In the genomic region with DNA sequence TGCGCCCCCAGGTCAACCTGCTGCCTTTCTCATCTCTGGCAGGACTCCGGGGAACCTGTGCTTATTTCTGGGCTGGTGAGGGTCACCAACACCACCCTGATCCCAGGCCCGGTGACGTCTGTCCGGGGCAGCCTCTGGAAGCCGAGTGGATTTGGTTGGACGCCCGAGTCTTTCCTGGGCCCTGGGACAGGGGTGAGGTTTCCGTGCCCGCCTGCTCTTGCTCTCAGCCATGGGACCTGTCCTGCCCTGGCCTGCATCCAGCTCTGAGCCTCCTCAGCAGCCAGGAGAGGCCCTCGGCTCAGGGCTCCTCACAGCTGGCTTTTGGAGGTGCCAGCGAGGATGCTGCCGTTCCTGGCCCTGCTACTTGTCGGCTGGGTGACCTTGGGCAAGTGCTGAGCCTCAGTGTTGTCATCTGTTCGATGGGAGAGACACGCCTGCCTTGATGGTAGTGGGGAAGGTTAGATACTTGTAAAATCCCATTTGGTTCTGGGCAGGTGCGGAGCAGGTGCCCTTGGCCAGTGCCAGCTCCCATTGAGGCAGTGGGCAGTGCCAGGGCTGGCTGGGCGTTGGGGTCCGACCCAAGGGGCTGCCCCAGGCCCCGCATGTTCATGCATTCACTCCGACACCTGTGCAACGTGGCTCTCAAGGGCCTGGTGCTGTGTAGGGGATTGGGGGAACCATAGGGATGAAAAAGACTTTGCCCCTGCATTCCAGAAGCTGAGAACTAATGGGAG, we compare ENCODE assay signal across 11 cellular contexts. TPM values are rescaled to one million over a fixed set of nuclear protein-coding genes. Genes with fewer than 3 reads are reported as not detected.
DNase-seq lines count a peak whose midpoint lies in the region; ATAC-seq, FAIRE-seq and TF ChIP-seq lines count a peak whose summit lies in the region.
"Had no signal": no experiment of that assay in that cellular context is flagged by ENCODE, and none has a peak within 500 bp of the region (broad histone marks: within the 10 kb centered on the region; RNA-seq: fewer than 3 reads in every experiment).

No MANE protein-coding gene starts in this region.

- H4K20me1 ChIP-seq in HepG2 (ENCODE audit: insufficient read depth, low read length): peaks cover 17% of the 10 kb centered on the region; the same call in 1 of the 2 replicates

- H3K4me2 ChIP-seq in A549: peak overlapping the region; percentile 23; the same call in 2 of the 3 replicates
- H3K4me2 ChIP-seq in HepG2 (ENCODE audit: low read depth, low read length): peak overlapping the region; percentile 47

- H3K27ac Mint-ChIP-seq in brain: peak overlapping the region in 1 of 5 experiments; percentile 58
- H3K27ac Mint-ChIP-seq: activated naive CD8-positive, alpha-beta T cell; stimulated activated naive CD8-positive, alpha-beta T cell treated with anti-CD3 and anti-CD28 coated beads, Interleukin-15, amount 100 ng/mL, for 72 hours had no signal

- H3K27ac ChIP-seq in A549 (peak overlapping the region in 1 of 2 experiments; percentile 44; a peak in 1 of 6 replicates), HepG2 (ENCODE audit: extremely low read length, insufficient read depth, low read length) (no peak overlapping the region)

- POLR2A ChIA-PET in A549 (lab: Yijun Ruan, JAX): no interaction called here
- POLR2A ChIA-PET in HepG2 (lab: Yijun Ruan, JAX): no interaction called here

- no peaks in the 10 kb centered on the region for H3K79me2 ChIP-seq in HepG2 (ENCODE audit: insufficient read depth, low read length)

- no peak overlapping the region for H3K4me3 Mint-ChIP-seq in brain
- H3K4me3 Mint-ChIP-seq: activated naive CD8-positive, alpha-beta T cell; stimulated activated naive CD8-positive, alpha-beta T cell treated with anti-CD3 and anti-CD28 coated beads, Interleukin-15, amount 100 ng/mL, for 72 hours had no signal

- H3K4me3 ChIP-seq in A549 (no peak overlapping the region), H7 (ENCODE audit: insufficient read depth, low read depth, low read length) (peak overlapping the region; percentile 19; the same call in 1 of the 2 replicates), HepG2 (replicated peaks in 1 of 3; ENCODE audit: insufficient read depth in 1 of 3, low read depth in 2 of 3, low read length in 3 of 3) (peak overlapping the region in 1 of 3 experiments; percentile 44; a peak in 1 of 6 replicates)

- H3K27me3 ChIP-seq in H7 (ENCODE audit: control insufficient read depth, insufficient read depth, low read length) (no peaks in the 10 kb centered on the region; the same call in 1 of the 2 replicates), HepG2 (ENCODE audit: control insufficient read depth in 1 of 2, insufficient read depth in 2 of 2, low read length in 2 of 2) (peaks cover 9 to 18% of the 10 kb centered on the region in 2 experiments; a peak in 4 of 5 replicates)

- H3K9me3 Mint-ChIP-seq in brain: no peaks in the 10 kb centered on the region
- H3K9me3 Mint-ChIP-seq: stimulated activated naive CD8-positive, alpha-beta T cell treated with anti-CD3 and anti-CD28 coated beads, Interleukin-15, amount 100 ng/mL, for 72 hours had no signal

- peak; percentile 20 to 44; a peak in 5 of 6 replicates for ATAC-seq in A549
- ATAC-seq in HepG2: peak; percentile 22
- no peak for ATAC-seq in HG03039 (IDR thresholded peaks at IDR 0.05; ENCODE audit: unreplicated experiment)
- ATAC-seq in GM19455 (IDR thresholded peaks at IDR 0.05; ENCODE audit: unreplicated experiment): no peak

- CTCF ChIA-PET in A549 (lab: Yijun Ruan, JAX) (interaction anchor here (0.6 to 1.4 kb wide), 11 partner anchors 13 to 627 kb away, joined by 3 to 9 read pairs (median 3); no protein-coding TSS in a partner anchor), HepG2 (lab: Yijun Ruan, JAX; ENCODE audit: low intra/inter-chr PET ratio, low total read pairs) (interaction anchor here (1.2 to 3.0 kb wide), 2 partner anchors 49 to 52 kb away, joined by 3 to 48 read pairs; no protein-coding TSS in a partner anchor)

- H3K4me1 ChIP-seq in A549: peaks cover 8% of the 10 kb centered on the region
- H3K4me1 ChIP-seq in HepG2 (ENCODE audit: insufficient read depth, low read length): peaks cover 38% of the 10 kb centered on the region

- H3K9me3 ChIP-seq in A549: no peaks in the 10 kb centered on the region
- H3K9me3 ChIP-seq in HepG2 (ENCODE audit: low read length): no peaks in the 10 kb centered on the region

- no peak for DNase-seq in A549 (ENCODE audit: low read depth in 1 of 2, low spot score in 1 of 2)
- no peak for DNase-seq in H7
- DNase-seq in HepG2 (ENCODE audit: low spot score): no peak
- DNase-seq in COR-L47 (lab: John Stamatoyannopoulos, UW): no peak
- no peak for DNase-seq in NCI-H146 (lab: John Stamatoyannopoulos, UW)

- H3K36me3 ChIP-seq in H7 (replicated peaks; ENCODE audit: control insufficient read depth, insufficient read depth, low read length) (no peaks in the 10 kb centered on the region), HepG2 (replicated peaks in 1 of 2; ENCODE audit: control insufficient read depth in 1 of 2, insufficient read depth in 2 of 2, low read length in 2 of 2) (no peaks in the 10 kb centered on the region; a peak in 1 of 5 replicates)

- H3K36me3 Mint-ChIP-seq in brain: no peaks in the 10 kb centered on the region
- H3K36me3 Mint-ChIP-seq: activated naive CD8-positive, alpha-beta T cell had no signal

- TF ChIP-seq RAD21 in A549 (conservative IDR thresholded peaks at IDR 0.05 in 1 of 2, IDR thresholded peaks at IDR 0.05 in 1 of 2) (no peak), HepG2 (CRISPR knock-in tag; IDR thresholded peaks at IDR 0.05) (no peak)

- 69% methylated on average over 3 of the region's 22 CpGs for WGBS in A549 (ENCODE audit: missing lambda C conversion rate)
- 24% methylated on average over 11 of the region's 22 CpGs for WGBS in HepG2 (ENCODE audit: low lambda C conversion rate)

- no TSS peak for BruUV-seq in HepG2 (replicated peaks; lab: Mats Ljungman, UMichigan)

- no peak overlapping the region for H2AFZ ChIP-seq in HepG2 (ENCODE audit: low read length)

- TF ChIP-seq CTCF in A549 (IDR thresholded peaks at IDR 0.05) (no peak; the same call in 2 of the 3 replicates), brain (conservative IDR thresholded peaks at IDR 0.05) (peak; percentile 42 to 64), HepG2 (CRISPR knock-in tag; IDR thresholded peaks at IDR 0.05) (no peak)

- peaks cover 5% of the 10 kb centered on the region for H3K27me3 Mint-ChIP-seq in brain

- no peak for TF ChIP-seq POLR2A in A549 (IDR thresholded peaks at IDR 0.05; ENCODE audit: low read length)
- TF ChIP-seq POLR2A in HepG2 (IDR thresholded peaks at IDR 0.05; ENCODE audit: insufficient read depth in 1 of 2, low read depth in 2 of 2, low read length in 2 of 2): no peak

- in situ Hi-C loops in HepG2 (cut with HindIII; ENCODE audit: extremely low pct_ligation_motif_present, low pct_unique_long_range_greater_than_20kb): loop anchor here (5.0 to 10.0 kb wide), 3 partner anchors 50 to 623 kb away; no protein-coding TSS in a partner anchor

- TF ChIP-seq EP300 in A549 (IDR thresholded peaks at IDR 0.05) (no peak), HepG2 (IDR thresholded peaks at IDR 0.05; ENCODE audit: low read depth in 2 of 2, low read length in 2 of 2) (no peak), HepG2 (CRISPR knock-in tag; IDR thresholded peaks at IDR 0.05; ENCODE audit: borderline replicate concordance) (no peak)

- intact Hi-C loops in HepG2 (cut with micrococcal nuclease; ENCODE audit: unreplicated experiment): loop anchor here (1.0 to 10.0 kb wide), 3 partner anchors 52 to 626 kb away; no protein-coding TSS in a partner anchor

- no peak for FAIRE-seq in A549 (lab: Jason Lieb, UNC)
- FAIRE-seq in HepG2 (lab: Jason Lieb, UNC): no peak
- FAIRE-seq: TTC549 had no signal

- H3K9ac ChIP-seq in HepG2 (ENCODE audit: insufficient read depth, low read depth, low read length): no peak overlapping the region

- peaks cover 52% of the 10 kb centered on the region for H3K4me1 Mint-ChIP-seq in brain

TF ChIP-seq in A549, 52 proteins besides CTCF, POLR2A, EP300 and RAD21 (continues in another document):
- TF ChIP-seq CHD4 (IDR thresholded peaks at IDR 0.05; ENCODE audit: borderline replicate concordance) (no peak), JUN (IDR thresholded peaks at IDR 0.05) (no peak)

RNA-seq across cellular contexts. Expression of gene THY1, which starts 58.9 kb away (rescaled TPM):
- polyA plus RNA-seq in A549 (2011; rRNA removed) (7.1 and 8.5 TPM in 2 replicates), A549 (2017; fragmentation: RNase III; extraction: RNeasy Plus Mini Kit Qiagen cat#74134 plus additional on column Dnase treatment) (16.5 to 29.4 TPM (median 19.9 TPM) in 3 replicates), brain (ENCODE audit: insufficient read depth, low read depth, low replicate concordance) (154 TPM), HepG2 (2011; rRNA removed) (not detected in 2 replicates)
- 11.7 and 17.8 TPM in 2 replicates for polyA plus RNA-seq in A549 (2012; cell fraction: cytosol; rRNA removed)
- polyA plus RNA-seq in A549 (2012; cell fraction: nucleus; rRNA removed): 19.5 and 22.8 TPM in 2 replicates
- 16.9 and 21.8 TPM in 2 replicates for polyA minus RNA-seq in A549 (2011; rRNA and poly(A)+ RNA removed)
- total RNA-seq in H7 (2014; rRNA removed; shearing (Covaris generic)): 305 and 319 TPM in 2 replicates
- total RNA-seq in HepG2 (2016; rRNA removed; fragmentation: Illumina TruSeq; extraction: Trizol): not detected in 2 replicates
- total RNA-seq in HepG2 (2016; cell fraction: cytosol; rRNA removed; fragmentation: Illumina TruSeq; extraction: Trizol; ENCODE audit: low read depth): not detected in 2 replicates
- not detected in 2 replicates for total RNA-seq in HepG2 (2016; cell fraction: insoluble cytoplasmic fraction; rRNA removed; fragmentation: Illumina TruSeq; extraction: Trizol)
- not detected in 2 replicates for total RNA-seq in HepG2 (2016; cell fraction: membrane; rRNA removed; fragmentation: Illumina TruSeq; extraction: Trizol)
- not detected in 2 replicates for total RNA-seq in HepG2 (2016; cell fraction: nucleus; rRNA removed; fragmentation: Illumina TruSeq; extraction: Trizol)
- not detected in 2 replicates for polyA plus RNA-seq in HepG2 (2011; cell fraction: cytosol; rRNA removed)
- polyA plus RNA-seq in HepG2 (2011; cell fraction: nucleus; rRNA removed): not detected in 2 replicates
- not detected in 2 replicates for polyA plus RNA-seq in HepG2 (2012)
- polyA plus RNA-seq in HepG2 (2016; cell fraction: cytosol; fragmentation: Illumina TruSeq; extraction: Trizol; ENCODE audit: low read depth): not detected in 2 replicates
- not detected in 2 replicates for polyA plus RNA-seq in HepG2 (2016; cell fraction: insoluble cytoplasmic fraction; fragmentation: Illumina TruSeq; extraction: Trizol; ENCODE audit: low read depth)
- polyA plus RNA-seq in HepG2 (2016; cell fraction: membrane; fragmentation: Illumina TruSeq; extraction: Trizol; ENCODE audit: low read depth): not detected in 2 replicates
- polyA plus RNA-seq in HepG2 (2016; cell fraction: nucleus; fragmentation: Illumina TruSeq; extraction: Trizol; ENCODE audit: insufficient read depth, low read depth): not detected in 2 replicates
- 0.28 TPM in 1 of 2 replicates, not detected in the other for polyA minus RNA-seq in HepG2 (2011; rRNA and poly(A)+ RNA removed; ENCODE audit: low replicate concordance)
- polyA minus RNA-seq in HepG2 (2011; cell fraction: cytosol; rRNA and poly(A)+ RNA removed): not detected in 2 replicates
- not detected in 2 replicates for polyA minus RNA-seq in HepG2 (2011; cell fraction: nucleus; rRNA and poly(A)+ RNA removed)

Comparison
In these comparisons a context has a peak if more than half of its experiments do, and no peak if none do; other contexts are left out.
1. ATAC-seq: peak in A549 (2 of 2) and HepG2 (single experiment); none in HG03039 (single experiment) and GM19455 (single experiment).
2. CTCF ChIP-seq: peak in brain (2 of 2); none in A549 (single experiment) and HepG2 (single experiment).
3. RNA of gene THY1, which starts 58.9 kb away (polyA plus RNA-seq): 154 TPM in brain (single experiment) and 7.1 to 29.4 TPM in A549; not detected in HepG2; every median in the first group is over 4 times any median in the second.